11 cellular contexts compared by ENCODE assay signal in genomic region chr10:110455440-110455839, GRCh38. TPM values are rescaled to one million over a fixed set of nuclear protein-coding genes. Genes with fewer than 3 reads are reported as not detected.
A peak's percentile ranks its signal among the peaks of the same experiment; 100 is the strongest.
DNase-seq lines count a peak whose midpoint lies in the region; ATAC-seq and TF ChIP-seq lines count a peak whose summit lies in the region.
"Had no signal": no experiment of that assay in that cellular context is flagged by ENCODE, and none has a peak within 500 bp of the region (broad histone marks: within the 10 kb centered on the region; RNA-seq: fewer than 3 reads in every experiment).

No MANE protein-coding gene starts in this region.

- no peaks in the 10 kb centered on the region for H3K36me3 ChIP-seq in CD4-positive, CD25-positive, alpha-beta regulatory T cell (ENCODE audit: control insufficient read depth, insufficient read depth, low read length)
- H3K36me3 ChIP-seq: heart left ventricle had no signal

- peaks cover 9% of the 10 kb centered on the region for H3K4me1 ChIP-seq in CD4-positive, CD25-positive, alpha-beta regulatory T cell (ENCODE audit: control insufficient read depth, insufficient read depth, low read length, poor library complexity, severe bottlenecking)

- ATAC-seq in CD4-positive, CD25-positive, alpha-beta regulatory T cell (ENCODE audit: low read depth in 2 of 2), result peak in 1 of 2 donors; percentile 34
- ATAC-seq in HG02623 (IDR thresholded peaks at IDR 0.05; ENCODE audit: unreplicated experiment) (peak; percentile 50), GM19395 (IDR thresholded peaks at IDR 0.05; ENCODE audit: unreplicated experiment) (no peak), GM21619 (IDR thresholded peaks at IDR 0.05; ENCODE audit: unreplicated experiment) (no peak), HG03108 (IDR thresholded peaks at IDR 0.05; ENCODE audit: unreplicated experiment) (no peak)
- ATAC-seq: heart left ventricle, K562 had no signal

- H3K36me3 Mint-ChIP-seq in CD4-positive, CD25-positive, alpha-beta regulatory T cell, result no peaks in the 10 kb centered on the region
- H3K36me3 Mint-ChIP-seq in neural crest cell (ENCODE audit: low read depth), result no peaks in the 10 kb centered on the region

- peak in 1 of 3 donors; percentile 27 for DNase-seq in CD4-positive, CD25-positive, alpha-beta regulatory T cell
- peak; percentile 14 to 22 for DNase-seq in activated CD8-positive, alpha-beta memory T cell treated with anti-CD3 and anti-CD28 coated beads for 4 hours (ENCODE audit: low read depth in 2 of 2)
- DNase-seq in neural crest cell (ENCODE audit: low read depth, low spot score) (no peak), DMS53 treated with DMSO at 0.1 percent for 48 hours (lab: John Stamatoyannopoulos, UW; ENCODE audit: unreplicated experiment) (no peak)
- DNase-seq: heart left ventricle had no signal

- no peak overlapping the region for H3K4me3 Mint-ChIP-seq in CD4-positive, CD25-positive, alpha-beta regulatory T cell
- H3K4me3 Mint-ChIP-seq in neural crest cell, result no peak overlapping the region

- no peaks in the 10 kb centered on the region for H3K27me3 ChIP-seq in CD4-positive, CD25-positive, alpha-beta regulatory T cell (ENCODE audit: control insufficient read depth, insufficient read depth, low read length)
- H3K27me3 ChIP-seq: heart left ventricle had no signal

- no peak overlapping the region for H3K4me3 ChIP-seq in CD4-positive, CD25-positive, alpha-beta regulatory T cell (ENCODE audit: low read depth, low read length)
- H3K4me3 ChIP-seq: heart left ventricle, K562, mucosa of descending colon had no signal

- H3K27ac Mint-ChIP-seq in CD4-positive, CD25-positive, alpha-beta regulatory T cell, result peak overlapping the region in 2 of 3 donors; percentile 63 to 79
- H3K27ac Mint-ChIP-seq in neural crest cell (ENCODE audit: unreplicated experiment), result peak overlapping the region; percentile 72

- H3K27ac ChIP-seq in CD4-positive, CD25-positive, alpha-beta regulatory T cell (ENCODE audit: insufficient read depth, low read length, poor library complexity, severe bottlenecking), result no peak overlapping the region
- H3K27ac ChIP-seq: heart left ventricle had no signal

- TF ChIP-seq CTCF in neural crest cell (conservative IDR thresholded peaks at IDR 0.05), result no peak

- peaks cover 8% of the 10 kb centered on the region for H3K27me3 Mint-ChIP-seq in CD4-positive, CD25-positive, alpha-beta regulatory T cell
- no peaks in the 10 kb centered on the region for H3K27me3 Mint-ChIP-seq in neural crest cell (ENCODE audit: low read depth)

- no peaks in the 10 kb centered on the region for H3K9me3 ChIP-seq in CD4-positive, CD25-positive, alpha-beta regulatory T cell (ENCODE audit: control insufficient read depth in 2 of 2, low read length in 2 of 2)
- H3K9me3 ChIP-seq: heart left ventricle, mucosa of descending colon had no signal

- peaks cover 4 to 23% (median 17%) of the 10 kb centered on the region in 4 donors for H3K4me1 Mint-ChIP-seq in CD4-positive, CD25-positive, alpha-beta regulatory T cell
- H3K4me1 Mint-ChIP-seq in neural crest cell, result peaks cover 19% of the 10 kb centered on the region

- H3K9me3 Mint-ChIP-seq in CD4-positive, CD25-positive, alpha-beta regulatory T cell, result no peaks in the 10 kb centered on the region
- no peaks in the 10 kb centered on the region for H3K9me3 Mint-ChIP-seq in neural crest cell

RNA-seq across cellular contexts. Expression of gene DUSP5, which starts 42.3 kb away (rescaled TPM):
- total RNA-seq in CD4-positive, CD25-positive, alpha-beta regulatory T cell, result 142 TPM
- 1 to 10 TPM; 1.3 to 5.1 (median 2.3) TPM for polyA plus RNA-seq in CD4-positive, CD25-positive, alpha-beta regulatory T cell
- total RNA-seq in neural crest cell, result 2.4 and 2.5 TPM in 2 replicates

Comparison
In these comparisons a context has a peak if more than half of its experiments do, and no peak if none do; other contexts are left out.
1. DNase-seq: peak in activated CD8-positive, alpha-beta memory T cell treated with anti-CD3 and anti-CD28 coated beads for 4 hours (2 of 2); none in neural crest cell (single experiment) and DMS53 treated with DMSO at 0.1 percent for 48 hours (single experiment).
2. RNA of gene DUSP5, which starts 42.3 kb away (total RNA-seq): 142 TPM in CD4-positive, CD25-positive, alpha-beta regulatory T cell (single experiment); 2.4 to 2.5 TPM in neural crest cell; every median in the first group is over 10 times any median in the second.